Comparison of ENCODE assay signal across 16 cellular contexts in genomic region chr2:174176898-174177297, GRCh38.
A peak's percentile ranks its signal among the peaks of the same experiment; 100 is the strongest.
DNase-seq lines count a peak whose midpoint lies in the region; ATAC-seq and TF ChIP-seq lines count a peak whose summit lies in the region.
"Had no signal": no experiment of that assay in that cellular context is flagged by ENCODE, and none has a peak within 500 bp of the region (broad histone marks: within the 10 kb centered on the region; RNA-seq: fewer than 3 reads in every experiment).

No MANE protein-coding gene starts in this region.

- no peak overlapping the region for H3K4me3 Mint-ChIP-seq in stimulated activated effector memory CD8-positive, alpha-beta T cell treated with anti-CD3 and anti-CD28 coated beads, Interleukin-12 subunit alpha, Interleukin-12 subunit beta, amount 100 ng/mL, for 72 hours
- H3K4me3 Mint-ChIP-seq: activated naive CD4-positive, alpha-beta T cell treated with anti-CD3 and anti-CD28 coated beads for 36 hours had no signal

- no peak overlapping the region for H3K4me3 ChIP-seq in choroid plexus epithelial cell (ENCODE audit: low read depth, low read length)
- H3K4me3 ChIP-seq: dorsolateral prefrontal cortex, heart right ventricle, upper lobe of right lung had no signal

- H3K9me3 Mint-ChIP-seq in stimulated activated effector memory CD8-positive, alpha-beta T cell treated with anti-CD3 and anti-CD28 coated beads, Interleukin-12 subunit alpha, Interleukin-12 subunit beta, amount 100 ng/mL, for 72 hours = peaks cover 14% of the 10 kb centered on the region

- TF ChIP-seq CTCF in choroid plexus epithelial cell (conservative IDR thresholded peaks at IDR 0.05; ENCODE audit: low read depth, low read length) = no peak

- peaks cover 15% of the 10 kb centered on the region for H3K4me1 Mint-ChIP-seq in stimulated activated effector memory CD8-positive, alpha-beta T cell treated with anti-CD3 and anti-CD28 coated beads, Interleukin-12 subunit alpha, Interleukin-12 subunit beta, amount 100 ng/mL, for 72 hours

- DNase-seq in NCI-H2171 treated with DMSO at 0.1 percent for 48 hours (lab: John Stamatoyannopoulos, UW) = peak; percentile 42
- no peak for DNase-seq in NCI-H2171 (lab: John Stamatoyannopoulos, UW)
- DNase-seq in NCI-H2196 treated with DMSO at 0.1 percent for 48 hours (lab: John Stamatoyannopoulos, UW; ENCODE audit: unreplicated experiment) = peak; percentile 21
- DNase-seq in choroid plexus epithelial cell (ENCODE audit: low read depth) = peak; percentile 21
- no peak for DNase-seq in stimulated activated effector memory CD8-positive, alpha-beta T cell treated with anti-CD3 and anti-CD28 coated beads, Interleukin-12 subunit alpha, Interleukin-12 subunit beta, amount 100 ng/mL, for 72 hours (ENCODE audit: low spot score in 2 of 2)
- DNase-seq in HuH-7 (ENCODE audit: low spot score) = no peak
- DNase-seq: activated CD4-positive, alpha-beta T cell treated with anti-CD3 and anti-CD28 coated beads for 1 hour; activated naive CD4-positive, alpha-beta T cell treated with anti-CD3 and anti-CD28 coated beads for 36 hours; dorsolateral prefrontal cortex; heart right ventricle; midbrain; MV-4-11; right cardiac atrium; upper lobe of right lung had no signal

- ATAC-seq in stimulated activated effector memory CD8-positive, alpha-beta T cell treated with anti-CD3 and anti-CD28 coated beads, Interleukin-12 subunit alpha, Interleukin-12 subunit beta, amount 100 ng/mL, for 72 hours = peak; percentile 39
- ATAC-seq in HG02610 (IDR thresholded peaks at IDR 0.05; ENCODE audit: unreplicated experiment) (no peak), GM18517 (IDR thresholded peaks at IDR 0.05; ENCODE audit: unreplicated experiment) (no peak)
- ATAC-seq: heart right ventricle, right cardiac atrium, upper lobe of right lung had no signal

- H3K27ac Mint-ChIP-seq in stimulated activated effector memory CD8-positive, alpha-beta T cell treated with anti-CD3 and anti-CD28 coated beads, Interleukin-12 subunit alpha, Interleukin-12 subunit beta, amount 100 ng/mL, for 72 hours = no peak overlapping the region
- H3K27ac Mint-ChIP-seq: activated naive CD4-positive, alpha-beta T cell treated with anti-CD3 and anti-CD28 coated beads for 36 hours had no signal

- H3K36me3 Mint-ChIP-seq in stimulated activated effector memory CD8-positive, alpha-beta T cell treated with anti-CD3 and anti-CD28 coated beads, Interleukin-12 subunit alpha, Interleukin-12 subunit beta, amount 100 ng/mL, for 72 hours = peaks cover 4% of the 10 kb centered on the region

Comparison
In these comparisons a context has a peak if more than half of its experiments do, and no peak if none do; other contexts are left out.
1. DNase-seq: peak in NCI-H2171 treated with DMSO at 0.1 percent for 48 hours (single experiment), NCI-H2196 treated with DMSO at 0.1 percent for 48 hours (single experiment) and choroid plexus epithelial cell (single experiment); none in NCI-H2171 (single experiment), stimulated activated effector memory CD8-positive, alpha-beta T cell treated with anti-CD3 and anti-CD28 coated beads, Interleukin-12 subunit alpha, Interleukin-12 subunit beta, amount 100 ng/mL, for 72 hours (0 of 2) and HuH-7 (single experiment).